ENCODE assay signal across 1 cellular context in genomic region chr2:55419514-55420243, GRCh38.
TF ChIP-seq lines count a peak whose summit lies in the region.

CCDC88A (minus strand) TSS chr2:55419856; CDS start chr2:55419079, 777 bp downstream.

TF ChIP-seq in HepG2, 621 proteins besides CTCF, POLR2A, EP300 and RAD21 (continued from another document and continues in another):
- TF ChIP-seq AHDC1 (CRISPR knock-in tag; IDR thresholded peaks at IDR 0.05; ENCODE audit: borderline replicate concordance) (peak; percentile 88), SOX13 (IDR thresholded peaks at IDR 0.05) (peak; percentile 58; the same call in 1 of the 2 replicates), SOX13 (CRISPR knock-in tag; conservative IDR thresholded peaks at IDR 0.05 in 1 of 2, IDR thresholded peaks at IDR 0.05 in 1 of 2) (peak in 1 of 2 experiments; percentile 89; a peak in 2 of 4 replicates), ZNF326 (CRISPR knock-in tag; IDR thresholded peaks at IDR 0.05; ENCODE audit: borderline replicate concordance) (no peak), ZNF207 (IDR thresholded peaks at IDR 0.05; ENCODE audit: borderline replicate concordance) (no peak), SNAI1 (CRISPR knock-in tag; IDR thresholded peaks at IDR 0.05; ENCODE audit: borderline replicate concordance) (0 out of 2 replicates have a peak, but pooled peaks have one; percentile 25), DNMT1 (CRISPR knock-in tag; IDR thresholded peaks at IDR 0.05) (peak; percentile 93), ZFX (CRISPR knock-in tag; IDR thresholded peaks at IDR 0.05; ENCODE audit: low read depth) (peak; percentile 84), DRAP1 (CRISPR knock-in tag; IDR thresholded peaks at IDR 0.05) (peak; percentile 84), KAT8 (CRISPR knock-in tag; IDR thresholded peaks at IDR 0.05) (peak; percentile 94), ZNF782 (CRISPR knock-in tag; IDR thresholded peaks at IDR 0.05; ENCODE audit: borderline replicate concordance) (peak; percentile 88; the same call in 1 of the 2 replicates), ZNF225 (CRISPR knock-in tag; IDR thresholded peaks at IDR 0.05) (peak; percentile 99), MAFK (conservative IDR thresholded peaks at IDR 0.05 in 1 of 2, IDR thresholded peaks at IDR 0.05 in 1 of 2; ENCODE audit: low read length in 2 of 2) (no peak), ETV6 (CRISPR knock-in tag; conservative IDR thresholded peaks at IDR 0.05) (peak; percentile 97; the same call in 1 of the 2 replicates), ZNF704 (CRISPR knock-in tag; IDR thresholded peaks at IDR 0.05; ENCODE audit: borderline replicate concordance) (peak; percentile 93), ZNF839 (CRISPR knock-in tag; IDR thresholded peaks at IDR 0.05; ENCODE audit: borderline replicate concordance) (peak; percentile 91; the same call in 1 of the 2 replicates), ZNF10 (CRISPR knock-in tag; IDR thresholded peaks at IDR 0.05; ENCODE audit: borderline replicate concordance, low read depth) (no peak; the same call in 1 of the 2 replicates), ZBTB33 (CRISPR knock-in tag; IDR thresholded peaks at IDR 0.05) (peak; percentile 77), PRDM10 (CRISPR knock-in tag; IDR thresholded peaks at IDR 0.05; ENCODE audit: low read depth) (peak; percentile 89), CSRNP1 (CRISPR knock-in tag; IDR thresholded peaks at IDR 0.05) (peak; percentile 94), YY1 (IDR thresholded peaks at IDR 0.05; ENCODE audit: insufficient read depth, insufficient replicate concordance, low read depth, low read length) (peak; percentile 91), ZNF616 (CRISPR knock-in tag; IDR thresholded peaks at IDR 0.05; ENCODE audit: low read depth) (peak; percentile 95; the same call in 1 of the 2 replicates), ZBED4 (CRISPR knock-in tag; IDR thresholded peaks at IDR 0.05; ENCODE audit: borderline replicate concordance) (no peak), ZNF292 (CRISPR knock-in tag; IDR thresholded peaks at IDR 0.05; ENCODE audit: borderline replicate concordance, low read depth) (no peak; the same call in 1 of the 2 replicates), TCF12 (IDR thresholded peaks at IDR 0.05) (no peak), TCF12 (CRISPR knock-in tag; IDR thresholded peaks at IDR 0.05) (peak; percentile 83; the same call in 1 of the 2 replicates), ZNF670 (CRISPR knock-in tag; IDR thresholded peaks at IDR 0.05; ENCODE audit: borderline replicate concordance) (peak; percentile 100), RARG (CRISPR knock-in tag; IDR thresholded peaks at IDR 0.05; ENCODE audit: low read depth) (peak; percentile 35; the same call in 1 of the 2 replicates), MXI1 (IDR thresholded peaks at IDR 0.05; ENCODE audit: borderline replicate concordance, low read depth, low read length) (peak; percentile 74; the same call in 1 of the 3 replicates), ZNF17 (CRISPR knock-in tag; IDR thresholded peaks at IDR 0.05) (peak; percentile 67; the same call in 1 of the 2 replicates), ZNF432 (CRISPR knock-in tag; IDR thresholded peaks at IDR 0.05; ENCODE audit: borderline replicate concordance) (peak; percentile 70; the same call in 1 of the 2 replicates), ZNF549 (CRISPR knock-in tag; IDR thresholded peaks at IDR 0.05) (0 out of 2 replicates have a peak, but pooled peaks have one; percentile 64), NKX3-1 (CRISPR knock-in tag; IDR thresholded peaks at IDR 0.05) (peak; percentile 80; the same call in 1 of the 2 replicates), ZZZ3 (CRISPR knock-in tag; IDR thresholded peaks at IDR 0.05; ENCODE audit: borderline replicate concordance) (0 out of 2 replicates have a peak, but pooled peaks have one; percentile 83), TFAP4 (IDR thresholded peaks at IDR 0.05; ENCODE audit: borderline replicate concordance, low read depth) (peak; percentile 88), FOXO1 (CRISPR knock-in tag; IDR thresholded peaks at IDR 0.05) (peak; percentile 84)
